ENCODE assay signal across 9 cellular contexts in genomic region chr6:56549014-56549413, GRCh38.
DNase-seq lines count a peak whose midpoint lies in the region; ATAC-seq and TF ChIP-seq lines count a peak whose summit lies in the region.
"Had no signal": no experiment of that assay in that cellular context is flagged by ENCODE, and none has a peak within 500 bp of the region (broad histone marks: within the 10 kb centered on the region; RNA-seq: fewer than 3 reads in every experiment).

No MANE protein-coding gene starts in this region.

- CTCF ChIA-PET in PC-3 (lab: Charles Lee), result interaction anchor here (0.6 to 1.8 kb wide), 5 partner anchors 11 to 179 kb away, joined by 3 to 24 read pairs (median 3); no protein-coding TSS in a partner anchor
- CTCF ChIA-PET in CD8-positive, alpha-beta memory T cell (lab: Charles Lee), result no interaction called here

- no peaks in the 10 kb centered on the region for H3K36me3 Mint-ChIP-seq in immature natural killer cell
- H3K36me3 Mint-ChIP-seq in CD8-positive, alpha-beta memory T cell, result peaks cover 0 to 3% (median 0%) of the 10 kb centered on the region in 3 donors

- H3K4me2 ChIP-seq in PC-3 (ENCODE audit: low read length), result peak overlapping the region; percentile 56

- no peak overlapping the region for H2AFZ ChIP-seq in PC-3 (ENCODE audit: low read length)

- H3K4me1 Mint-ChIP-seq in immature natural killer cell, result peaks cover 0 to 2% of the 10 kb centered on the region in 2 donors
- H3K4me1 Mint-ChIP-seq in CD8-positive, alpha-beta memory T cell, result peaks cover 0 to 1% (median 0%) of the 10 kb centered on the region in 3 donors

- TF ChIP-seq POLR2A in sigmoid colon (IDR thresholded peaks at IDR 0.05), result no peak

- no peak overlapping the region for H3K4me3 Mint-ChIP-seq in immature natural killer cell
- H3K4me3 Mint-ChIP-seq in CD8-positive, alpha-beta memory T cell, result no peak overlapping the region

- H3K9ac ChIP-seq in PC-3 (ENCODE audit: low read length), result no peak overlapping the region

- no TSS peak for BruUV-seq in PC-3 (replicated peaks; lab: Mats Ljungman, UMichigan)

- 12 to 55% methylated on average over 2 of the region's 2 CpGs for WGBS in sigmoid colon, 2 donors

- ATAC-seq in GM18868 (IDR thresholded peaks at IDR 0.05; ENCODE audit: unreplicated experiment) (peak; percentile 36), PC-3 (peak; percentile 81)

- no peaks in the 10 kb centered on the region for H3K27me3 ChIP-seq in PC-3 (ENCODE audit: low read length)
- no peaks in the 10 kb centered on the region for H3K27me3 ChIP-seq in sigmoid colon
- no peaks in the 10 kb centered on the region for H3K27me3 ChIP-seq in CD8-positive, alpha-beta memory T cell (ENCODE audit: insufficient read depth, low read length, poor library complexity, severe bottlenecking)

- H3K36me3 ChIP-seq in PC-3 (ENCODE audit: low read depth, low read length) (0 out of 2 replicates have a peak, but pooled peaks cover 3% of the 10 kb centered on the region), sigmoid colon (peaks cover 0 to 8% (median 0%) of the 10 kb centered on the region in 4 donors)
- H3K36me3 ChIP-seq in CD8-positive, alpha-beta memory T cell (ENCODE audit: insufficient read depth, low read length), result no peaks in the 10 kb centered on the region

- H3K27ac ChIP-seq in PC-3 (ENCODE audit: low read length) (no peak overlapping the region), sigmoid colon (peak overlapping the region; percentile 35 to 96 (median 80))
- no peak overlapping the region for H3K27ac ChIP-seq in CD8-positive, alpha-beta memory T cell (ENCODE audit: low read depth, low read length)

- no peaks in the 10 kb centered on the region for H3F3A ChIP-seq in PC-3 (ENCODE audit: low read length, unreplicated experiment)

- peaks cover 21% of the 10 kb centered on the region; the same call in 1 of the 2 replicates for H3K79me2 ChIP-seq in PC-3 (ENCODE audit: low read length)

- H3K27ac Mint-ChIP-seq in immature natural killer cell, result no peak overlapping the region
- no peak overlapping the region for H3K27ac Mint-ChIP-seq in CD8-positive, alpha-beta memory T cell

- TF ChIP-seq EP300 in sigmoid colon (IDR thresholded peaks at IDR 0.05), result no peak

- peaks cover 0 to 2% (median 0%) of the 10 kb centered on the region in 3 donors for H3K27me3 Mint-ChIP-seq in immature natural killer cell (ENCODE audit: low read depth in 3 of 3)
- H3K27me3 Mint-ChIP-seq in CD8-positive, alpha-beta memory T cell, result no peaks in the 10 kb centered on the region

- no peaks in the 10 kb centered on the region for H3K9me2 ChIP-seq in PC-3 (replicated peaks; ENCODE audit: low read length)

- intact Hi-C loops in PC-3 (cut with micrococcal nuclease), result loop anchor here (1.0 kb wide), 1 partner anchor 179 kb away; no protein-coding TSS in a partner anchor
- intact Hi-C loops in sigmoid colon (cut with DNase I), result no loop called here

- POLR2A ChIA-PET in PC-3 (lab: Charles Lee; ENCODE audit: unreplicated experiment), result no interaction called here
- POLR2A ChIA-PET in CD8-positive, alpha-beta memory T cell (lab: Charles Lee), result no interaction called here

- peak; percentile 79 for TF ChIP-seq CTCF in PC-3 (conservative IDR thresholded peaks at IDR 0.05; ENCODE audit: low read depth, low read length)
- peak; percentile 34 for TF ChIP-seq CTCF in fibroblast of villous mesenchyme (IDR thresholded peaks at IDR 0.05; ENCODE audit: insufficient read depth, low read depth, low read length)
- peak in 3 of 4 experiments; percentile 14 to 42 (median 33) for TF ChIP-seq CTCF in sigmoid colon (IDR thresholded peaks at IDR 0.05)

- H3K9me3 ChIP-seq in PC-3 (ENCODE audit: low read length) (no peaks in the 10 kb centered on the region), sigmoid colon (no peaks in the 10 kb centered on the region)
- no peaks in the 10 kb centered on the region for H3K9me3 ChIP-seq in CD8-positive, alpha-beta memory T cell (ENCODE audit: low read length)

- 0 out of 2 replicates have a peak, but pooled peaks cover 3% of the 10 kb centered on the region for H4K20me1 ChIP-seq in PC-3 (ENCODE audit: low read length)

- H3K9me3 Mint-ChIP-seq in immature natural killer cell, result no peaks in the 10 kb centered on the region
- peaks cover 0 to 3% (median 0%) of the 10 kb centered on the region in 5 donors for H3K9me3 Mint-ChIP-seq in CD8-positive, alpha-beta memory T cell

- no peak overlapping the region for H3K4me3 ChIP-seq in PC-3 (ENCODE audit: low read length)
- H3K4me3 ChIP-seq in fibroblast of villous mesenchyme (ENCODE audit: low read depth, low read length), result no peak overlapping the region
- peak overlapping the region in 1 of 4 donors; percentile 6 for H3K4me3 ChIP-seq in sigmoid colon
- no peak overlapping the region for H3K4me3 ChIP-seq in CD8-positive, alpha-beta memory T cell (ENCODE audit: low read length)

- peak; percentile 60 for DNase-seq in PC-3
- peak; percentile 33 for DNase-seq in fibroblast of villous mesenchyme (ENCODE audit: low read depth)
- no peak for DNase-seq in sigmoid colon
- no peak for DNase-seq in immature natural killer cell
- DNase-seq in CD8-positive, alpha-beta memory T cell, result no peak
- no peak for DNase-seq in SW480 (ENCODE audit: low spot score)
- DNase-seq in middle frontal gyrus (ENCODE audit: extremely low spot score, low spot score), result no peak
- DNase-seq: NCI-H345 had no signal

- H3K4me1 ChIP-seq in PC-3 (ENCODE audit: insufficient read depth, low read length) (peaks cover 12% of the 10 kb centered on the region; the same call in 1 of the 2 replicates), sigmoid colon (peaks cover 0 to 91% (median 74%) of the 10 kb centered on the region in 4 donors)
- H3K4me1 ChIP-seq in CD8-positive, alpha-beta memory T cell (ENCODE audit: insufficient read depth, low read length), result no peaks in the 10 kb centered on the region

Comparison
In these comparisons a context has a peak if more than half of its experiments do, and no peak if none do; other contexts are left out.
1. DNase-seq: peak in PC-3 (single experiment) and fibroblast of villous mesenchyme (single experiment); none in sigmoid colon (single experiment), immature natural killer cell (0 of 3), CD8-positive, alpha-beta memory T cell (0 of 5), SW480 (single experiment) and middle frontal gyrus (single experiment).
2. H3K27ac ChIP-seq: peak in sigmoid colon (4 of 4); none in PC-3 (single experiment) and CD8-positive, alpha-beta memory T cell (single experiment).
3. Peak in every context shown above with its lines, with median percentiles within 50 percentile points of each other: CTCF ChIP-seq.